Comparison of ENCODE assay signal across 21 cellular contexts in the genomic region with DNA sequence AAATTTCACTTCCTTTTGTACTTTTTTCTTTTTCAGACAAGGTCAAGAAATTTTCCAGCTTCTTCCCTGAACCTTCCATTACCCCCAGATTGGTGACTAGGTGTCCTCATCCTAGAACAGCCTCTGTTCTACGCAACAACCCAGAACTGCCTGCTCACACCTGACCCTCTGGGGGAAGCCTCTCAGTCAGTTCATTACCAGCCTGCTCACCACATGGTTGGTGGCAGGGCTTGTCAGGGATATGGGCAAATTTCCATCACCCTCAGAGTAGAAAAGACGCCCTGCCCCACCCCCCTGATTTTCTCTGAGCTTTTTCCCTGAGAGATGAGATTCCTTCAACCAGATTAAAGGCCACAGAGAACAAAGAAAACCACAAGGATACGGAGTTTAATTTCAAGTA. TPM values are rescaled to one million over a fixed set of nuclear protein-coding genes. Genes with fewer than 3 reads are reported as not detected.
"Had no signal": no experiment of that assay in that cellular context is flagged by ENCODE, and none has a peak within 500 bp of the region (broad histone marks: within the 10 kb centered on the region; RNA-seq: fewer than 3 reads in every experiment).

No MANE protein-coding gene starts in this region.

- H3K4me3 ChIP-seq: breast epithelium, suprapubic skin, upper lobe of left lung had no signal

- ATAC-seq: activated naive CD8-positive, alpha-beta T cell treated with anti-CD3 and anti-CD28 coated beads, Interleukin-2, amount 50 U/mL, for 24 hours; activated T-helper 17 cell treated with anti-CD3 and anti-CD28 coated beads, Interleukin-2, amount 50 U/mL, for 72 hours; foreskin keratinocyte; left ventricle myocardium superior; natural killer cell had no signal

- H3K36me3 ChIP-seq: breast epithelium, suprapubic skin, upper lobe of left lung, WERI-Rb-1 had no signal

- H3K9me3 ChIP-seq: breast epithelium, suprapubic skin, upper lobe of left lung had no signal

- H3K27ac ChIP-seq: breast epithelium, foreskin keratinocyte, suprapubic skin, upper lobe of left lung, WERI-Rb-1 had no signal

- H3K27me3 ChIP-seq: breast epithelium, foreskin keratinocyte, upper lobe of left lung had no signal

- H3K4me1 ChIP-seq: breast epithelium, suprapubic skin had no signal

- DNase-seq: activated CD4-positive, alpha-beta T cell treated with anti-CD3 and anti-CD28 coated beads for 4 hours; activated naive CD4-positive, alpha-beta T cell treated with anti-CD3 and anti-CD28 coated beads for 36 hours; activated naive CD8-positive, alpha-beta T cell treated with anti-CD3 and anti-CD28 coated beads, Interleukin-2, amount 50 U/mL, for 24 hours; aorta; cerebellar nuclear complex; effector memory CD4-positive, alpha-beta T cell; foreskin keratinocyte; glutamatergic neuron; hypothalamus; kidney; left ventricle myocardium superior; mesenchymal stem cell; natural killer cell; stimulated activated CD4-positive, alpha-beta T cell treated with anti-CD3 and anti-CD28 coated beads, Interleukin-2, amount 100 ng/mL, for 48 hours; stimulated activated naive CD4-positive, alpha-beta T cell; upper lobe of left lung; WERI-Rb-1 had no signal

RNA-seq across cellular contexts. Expression of gene CFAP95, which starts 5.3 kb away (rescaled TPM):
- total RNA-seq: activated naive CD4-positive, alpha-beta T cell treated with anti-CD3 and anti-CD28 coated beads for 36 hours; activated T-helper 17 cell treated with anti-CD3 and anti-CD28 coated beads, Interleukin-2, amount 50 U/mL, for 72 hours; aorta; breast epithelium; foreskin keratinocyte; left ventricle myocardium superior; natural killer cell; skeletal muscle tissue; suprapubic skin had no signal
